ENCODE assay signal across 26 cellular contexts in genomic region chr4:23866450-23866849, GRCh38. TPM values are rescaled to one million over a fixed set of nuclear protein-coding genes. Genes with fewer than 3 reads are reported as not detected.
"Had no signal": no experiment of that assay in that cellular context is flagged by ENCODE, and none has a peak within 500 bp of the region (broad histone marks: within the 10 kb centered on the region; RNA-seq: fewer than 3 reads in every experiment).

No MANE protein-coding gene starts in this region.

- H3K36me3 ChIP-seq: stomach, thyroid gland, upper lobe of right lung had no signal

- ATAC-seq: activated CD4-positive, alpha-beta T cell treated with anti-CD3 and anti-CD28 coated beads for 36 hours; activated CD8-positive, alpha-beta memory T cell treated with anti-CD3 and anti-CD28 coated beads, Interleukin-2, amount 10 ng/mL, durations not matched to agents 7 days and 5 days; activated CD8-positive, alpha-beta T cell treated with anti-CD3 and anti-CD28 coated beads, Interleukin-2, amount 10 ng/mL, durations not matched to agents 7 days and 5 days; activated naive CD4-positive, alpha-beta T cell treated with anti-CD3 and anti-CD28 coated beads, Interleukin-2, amount 50 U/mL, for 72 hours; body of pancreas; effector memory CD8-positive, alpha-beta T cell; naive thymus-derived CD8-positive, alpha-beta T cell; sciatic nerve; stimulated activated memory B cell treated with anti-CD40 and anti-IgM and Interleukin-4, amounts not matched to agents 10 μg/mL and 1 μg/mL and 100 μg/mL, for 72 hours; upper lobe of right lung had no signal

- H3K9me3 ChIP-seq: body of pancreas, stomach, thyroid gland, upper lobe of right lung had no signal

- H3K27ac ChIP-seq: body of pancreas, parathyroid adenoma, skin epidermis, stomach, thyroid gland, upper lobe of right lung had no signal

- H3K27me3 ChIP-seq: body of pancreas, stomach, thyroid gland, upper lobe of right lung had no signal

- H3K4me1 ChIP-seq: body of pancreas, upper lobe of right lung had no signal

- H3K4me3 ChIP-seq: body of pancreas, skin epidermis, stomach, thyroid gland, upper lobe of right lung had no signal

- DNase-seq: activated CD4-positive, alpha-beta T cell treated with anti-CD3 and anti-CD28 coated beads for 36 hours; activated CD4-positive, CD25-positive, alpha-beta regulatory T cell; activated CD8-positive, alpha-beta memory T cell treated with anti-CD3 and anti-CD28 coated beads, Interleukin-2, amount 10 ng/mL, durations not matched to agents 7 days and 5 days; activated CD8-positive, alpha-beta T cell treated with anti-CD3 and anti-CD28 coated beads, Interleukin-2, amount 10 ng/mL, durations not matched to agents 7 days and 5 days; activated naive CD4-positive, alpha-beta T cell; activated T-cell treated with anti-CD3 and anti-CD28 coated beads, Interleukin-2, amount 50 U/mL, for 48 hours; aorta; body of pancreas; cortex of kidney; effector memory CD8-positive, alpha-beta T cell; erythroblast; islet precursor cell; naive thymus-derived CD8-positive, alpha-beta T cell; occipital lobe; stimulated activated CD4-positive, alpha-beta T cell treated with anti-CD3 and anti-CD28 coated beads, Interleukin-4, amount 100 ng/mL, for 4 hours; stimulated activated CD8-positive, alpha-beta memory T cell treated with anti-CD3 and anti-CD28 coated beads, Interleukin-4, amount 100 ng/mL, for 48 hours; stomach; T-helper 1 cell; thyroid gland; upper lobe of right lung had no signal

RNA-seq across cellular contexts. Expression of gene PPARGC1A, which starts 23.4 kb away (rescaled TPM):
- total RNA-seq: activated CD4-positive, alpha-beta T cell treated with anti-CD3 and anti-CD28 coated beads for 36 hours; activated CD8-positive, alpha-beta memory T cell treated with anti-CD3 and anti-CD28 coated beads, Interleukin-2, amount 10 ng/mL, durations not matched to agents 7 days and 5 days; activated CD8-positive, alpha-beta T cell treated with anti-CD3 and anti-CD28 coated beads, Interleukin-2, amount 10 ng/mL, durations not matched to agents 7 days and 5 days; activated naive CD4-positive, alpha-beta T cell treated with anti-CD3 and anti-CD28 coated beads, Interleukin-2, amount 50 U/mL, for 72 hours; activated T-helper 2 cell treated with anti-CD3 and anti-CD28 coated beads, Interferon-gamma antibody, Interleukin-2, Interleukin-4, amounts not matched to agents 10 μg/mL and 5 μg/mL and 100 μg/mL, durations not matched to agents 14 hours and 24 hours and 36 hours; naive thymus-derived CD8-positive, alpha-beta T cell had no signal
- polyA plus RNA-seq: naive thymus-derived CD8-positive, alpha-beta T cell had no signal
